9 cellular contexts compared by ENCODE assay signal in genomic region chr2:71530987-71531332, GRCh38.
DNase-seq lines count a peak whose midpoint lies in the region; ATAC-seq, FAIRE-seq and TF ChIP-seq lines count a peak whose summit lies in the region.
"Had no signal": no experiment of that assay in that cellular context is flagged by ENCODE, and none has a peak within 500 bp of the region (broad histone marks: within the 10 kb centered on the region; RNA-seq: fewer than 3 reads in every experiment).

No MANE protein-coding gene starts in this region.

- no peaks in the 10 kb centered on the region for H3K9me2 ChIP-seq in neural cell (ENCODE audit: insufficient read depth, low read length)

- DNase-seq in K562 (ENCODE audit: extremely low read depth in 1 of 4, low spot score in 3 of 4) (no peak), retina (no peak), amygdala (lab: John Stamatoyannopoulos, UW) (no peak), H4 (ENCODE audit: low spot score) (no peak)
- DNase-seq: CD4-positive, alpha-beta memory T cell; NCI-H187 treated with DMSO at 0.1 percent for 48 hours had no signal

- H3K4me3 ChIP-seq in K562 (no peak overlapping the region), neural cell (ENCODE audit: low read length) (no peak overlapping the region)

- in situ Hi-C loops in K562 (cut with MboI): loop anchor here (10.0 to 25.0 kb wide), 2 partner anchors 624 to 1056 kb away; no protein-coding TSS in a partner anchor

- H3K9me1 ChIP-seq in K562 (ENCODE audit: control insufficient read depth, insufficient read depth, low read length): no peaks in the 10 kb centered on the region

- no peak for TF ChIP-seq POLR2A in K562 (conservative IDR thresholded peaks at IDR 0.05)

- CTCF ChIA-PET in K562 (lab: Yijun Ruan, JAX; ENCODE audit: low intra/inter-chr PET ratio): interaction anchor here (0.7 to 1.1 kb wide), 2 partner anchors 524 to 620 kb away, joined by 3 to 5 read pairs; no protein-coding TSS in a partner anchor

- H3K36me3 ChIP-seq in K562 (ENCODE audit: control insufficient read depth, insufficient read depth, low read length) (no peaks in the 10 kb centered on the region), neural cell (ENCODE audit: insufficient read depth, low read length) (no peaks in the 10 kb centered on the region)

- H3K4me1 ChIP-seq in K562 (replicated peaks in 1 of 2; ENCODE audit: control insufficient read depth in 2 of 2, insufficient read depth in 2 of 2, low read length in 2 of 2): no peaks in the 10 kb centered on the region; a peak in 1 of 5 replicates

- H3K9me3 ChIP-seq in K562 (replicated peaks; ENCODE audit: control insufficient read depth, insufficient read depth, low read depth, low read length): no peaks in the 10 kb centered on the region
- no peaks in the 10 kb centered on the region for H3K9me3 ChIP-seq in neural cell (ENCODE audit: low read length)

- TF ChIP-seq CTCF in C4-2B (conservative IDR thresholded peaks at IDR 0.05): peak; percentile 34
- TF ChIP-seq CTCF in K562 (IDR thresholded peaks at IDR 0.05 in 2 of 3, conservative IDR thresholded peaks at IDR 0.05 in 1 of 3; ENCODE audit: insufficient read depth in 2 of 3, low read depth in 1 of 3, low read length in 3 of 3): no peak
- peak; percentile 5 for TF ChIP-seq CTCF in neural cell (IDR thresholded peaks at IDR 0.05; ENCODE audit: poor library complexity, severe bottlenecking)

- POLR2A ChIA-PET in K562 (lab: Yijun Ruan, JAX): interaction anchor here (1.0 kb wide), 1 partner anchor 71 kb away, joined by 5 read pairs; no protein-coding TSS in a partner anchor

- H3F3A ChIP-seq in neural cell (ENCODE audit: insufficient read depth, low read length, poor library complexity, severe bottlenecking): no peaks in the 10 kb centered on the region

- intact Hi-C loops in K562 (cut with micrococcal nuclease): loop anchor here (1.0 to 5.0 kb wide), 2 partner anchors 267 to 621 kb away; no protein-coding TSS in a partner anchor

- no peak for TF ChIP-seq RAD21 in Ishikawa (IDR thresholded peaks at IDR 0.05; ENCODE audit: low read depth)
- no peak for TF ChIP-seq RAD21 in K562 (CRISPR knock-in tag; conservative IDR thresholded peaks at IDR 0.05 in 1 of 2, IDR thresholded peaks at IDR 0.05 in 1 of 2)
- no peak for TF ChIP-seq RAD21 in neural cell (conservative IDR thresholded peaks at IDR 0.05)

- H2AFZ ChIP-seq in K562 (ENCODE audit: low read depth, low read length): no peak overlapping the region
- H2AFZ ChIP-seq in neural cell (ENCODE audit: low read depth, low read length): no peak overlapping the region

- H3K4me2 ChIP-seq in K562 (ENCODE audit: insufficient read depth, low read length) (no peak overlapping the region), neural cell (ENCODE audit: low read length) (no peak overlapping the region)

- no peak for FAIRE-seq in K562 (lab: Jason Lieb, UNC)

- 0 out of 2 replicates have a peak, but pooled peaks cover 4% of the 10 kb centered on the region for H4K20me1 ChIP-seq in K562 (replicated peaks; ENCODE audit: control insufficient read depth, insufficient read depth, low read length)
- no peaks in the 10 kb centered on the region for H4K20me1 ChIP-seq in neural cell (ENCODE audit: insufficient read depth)

- no peaks in the 10 kb centered on the region for H3K79me2 ChIP-seq in K562 (ENCODE audit: control insufficient read depth, insufficient read depth, low read length)
- no peaks in the 10 kb centered on the region for H3K79me2 ChIP-seq in neural cell (replicated peaks; ENCODE audit: insufficient read depth, low read length)

- H3K27me3 ChIP-seq in K562 (ENCODE audit: control insufficient read depth in 2 of 2, insufficient read depth in 2 of 2, low read length in 2 of 2) (peaks cover 11 to 32% of the 10 kb centered on the region in 2 experiments; a peak in 3 of 5 replicates), neural cell (ENCODE audit: insufficient read depth, low read depth, low read length) (no peaks in the 10 kb centered on the region)

- WGBS in K562 (ENCODE audit: insufficient coverage, low coverage, missing lambda C conversion rate): 0% methylated on average over 1 of the region's 1 CpG

- BruUV-seq in K562 (replicated peaks; lab: Mats Ljungman, UMichigan): no TSS peak

- TF ChIP-seq EP300 in Ishikawa (IDR thresholded peaks at IDR 0.05; ENCODE audit: borderline replicate concordance) (no peak), K562 (IDR thresholded peaks at IDR 0.05; ENCODE audit: low read length) (no peak), neural cell (conservative IDR thresholded peaks at IDR 0.05; ENCODE audit: poor library complexity, severe bottlenecking) (no peak)

- ATAC-seq in K562: no peak

- H3K9ac ChIP-seq in K562 (ENCODE audit: insufficient read depth in 1 of 2, low read depth in 2 of 2, low read length in 2 of 2) (no peak overlapping the region), neural cell (ENCODE audit: low read length) (no peak overlapping the region)

- H3K27ac ChIP-seq in C4-2B (no peak overlapping the region), K562 (ENCODE audit: extremely low read depth, low read depth, low read length) (no peak overlapping the region), neural cell (ENCODE audit: low read length) (no peak overlapping the region)

TF ChIP-seq in Ishikawa, 13 proteins besides CTCF, POLR2A, EP300 and RAD21:
- TF ChIP-seq USF1 (IDR thresholded peaks at IDR 0.05) (no peak), NFIC (IDR thresholded peaks at IDR 0.05) (0 out of 2 replicates have a peak, but pooled peaks have one; percentile 3)
TF ChIP-seq in Ishikawa: peak in this region for 1.

TF ChIP-seq in K562, 482 proteins besides CTCF, POLR2A, EP300 and RAD21:
- TF ChIP-seq KLF16 (IDR thresholded peaks at IDR 0.05) (0 out of 2 replicates have a peak, but pooled peaks have one; percentile 2), GABPA (tag; conservative IDR thresholded peaks at IDR 0.05; ENCODE audit: low read depth) (0 out of 2 replicates have a peak, but pooled peaks have one; percentile 10), HES1 (IDR thresholded peaks at IDR 0.05; ENCODE audit: low read depth) (no peak)
TF ChIP-seq in K562: peak in this region for 2.

TF ChIP-seq in neural cell, 6 proteins besides CTCF, POLR2A, EP300 and RAD21:
- TF ChIP-seq SMC3 (conservative IDR thresholded peaks at IDR 0.05; ENCODE audit: poor library complexity): peak; percentile 38
- TF ChIP-seq POLR2AphosphoS5 (IDR thresholded peaks at IDR 0.05): no peak

Comparison
In these comparisons a context has a peak if more than half of its experiments do, and no peak if none do; other contexts are left out.
1. CTCF ChIP-seq: peak in C4-2B (single experiment) and neural cell (single experiment); none in K562 (0 of 3).